Comparison of ENCODE assay signal across 25 cellular contexts in the genomic region with DNA sequence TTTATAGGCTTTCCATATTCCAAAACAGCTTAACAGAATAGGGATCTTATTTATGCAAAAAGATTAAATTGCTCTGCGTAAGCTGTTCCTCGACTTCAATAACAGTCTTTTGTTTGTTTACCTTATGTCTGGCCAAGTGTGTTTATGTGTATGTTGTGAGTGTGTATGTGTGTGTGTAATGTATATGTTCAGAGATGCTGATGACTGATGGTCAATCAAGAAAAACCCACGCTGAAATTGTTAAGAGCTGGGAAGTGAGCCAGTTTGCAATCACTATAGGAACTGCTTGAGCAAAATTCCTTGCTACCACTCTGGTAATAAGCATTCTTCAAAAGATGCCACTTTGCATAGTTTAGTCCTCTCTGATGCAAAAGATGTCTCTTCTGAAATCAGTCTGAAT. TPM values are rescaled to one million over a fixed set of nuclear protein-coding genes. Genes with fewer than 3 reads are reported as not detected.
A peak's percentile ranks its signal among the peaks of the same experiment; 100 is the strongest.
DNase-seq lines count a peak whose midpoint lies in the region; TF ChIP-seq lines count a peak whose summit lies in the region.
"Had no signal": no experiment of that assay in that cellular context is flagged by ENCODE, and none has a peak within 500 bp of the region (broad histone marks: within the 10 kb centered on the region; RNA-seq: fewer than 3 reads in every experiment).

No MANE protein-coding gene starts in this region.

- DNase-seq in DMS79 treated with DMSO at 0.1 percent for 48 hours (lab: John Stamatoyannopoulos, UW) (peak; percentile 68), DMS79 (lab: John Stamatoyannopoulos, UW) (no peak), NCI-H748 treated with DMSO at 0.1 percent for 48 hours (lab: John Stamatoyannopoulos, UW) (peak; percentile 27), fibroblast of pulmonary artery (ENCODE audit: low read depth) (peak; percentile 19), SK-N-DZ (ENCODE audit: low spot score) (no peak), HUDEP-2 (lab: John Stamatoyannopoulos, UW; ENCODE audit: unreplicated experiment in 76 of 76) (no peak), thyroid gland (no peak)
- DNase-seq: 8988T; activated CD8-positive, alpha-beta memory T cell treated with anti-CD3 and anti-CD28 coated beads, Interleukin-2, amount 10 ng/mL, durations not matched to agents 7 days and 5 days; activated naive CD4-positive, alpha-beta T cell; activated naive CD8-positive, alpha-beta T cell treated with anti-CD3 and anti-CD28 coated beads, Interleukin-2, amount 50 U/mL, for 24 hours; activated T-cell treated with anti-CD3 and anti-CD28 coated beads, Interleukin-2, amount 50 U/mL, for 72 hours; AML-193; CD4-positive, CD25-positive, alpha-beta regulatory T cell; KG1; MM.1S; NCI-H2107; NCI-H524; stimulated activated naive CD4-positive, alpha-beta T cell treated with Interleukin-2 at 50 U/mL for 16 hours; T-helper 17 cell; testis had no signal

- H3K36me3 ChIP-seq in HEK293 (ENCODE audit: control insufficient read depth in 2 of 2, insufficient read depth in 1 of 2, low read length in 2 of 2) (no peaks in the 10 kb centered on the region), thyroid gland (no peaks in the 10 kb centered on the region)
- H3K36me3 ChIP-seq: neural progenitor cell had no signal

- intact Hi-C loops in thyroid gland (cut with DNase I) = no loop called here

- H3K4me1 ChIP-seq in HEK293 (ENCODE audit: control insufficient read depth, insufficient read depth, low read length) (peaks cover 26% of the 10 kb centered on the region), thyroid gland (no peaks in the 10 kb centered on the region)
- H3K4me1 ChIP-seq: testis had no signal

- POLR2A ChIA-PET in HEK293 (lab: Yijun Ruan, JAX) = no interaction called here

- no peak for TF ChIP-seq POLR2A in thyroid gland (IDR thresholded peaks at IDR 0.05)

- H3K27me3 ChIP-seq in thyroid gland = no peaks in the 10 kb centered on the region
- H3K27me3 ChIP-seq: neural progenitor cell, testis had no signal

- H3K9me3 ChIP-seq in HEK293 (ENCODE audit: control insufficient read depth, insufficient read depth, low read depth, low read length) = no peaks in the 10 kb centered on the region
- no peaks in the 10 kb centered on the region for H3K9me3 ChIP-seq in thyroid gland
- H3K9me3 ChIP-seq: testis had no signal

- no peak overlapping the region for H3K4me3 ChIP-seq in HEK293 (ENCODE audit: low read depth, low read length)
- H3K4me3 ChIP-seq in fibroblast of pulmonary artery (replicated peaks; ENCODE audit: low read depth, low read length) = no peak overlapping the region
- no peak overlapping the region for H3K4me3 ChIP-seq in thyroid gland (replicated peaks in 1 of 3)
- H3K4me3 ChIP-seq: GM12878, neural progenitor cell, smooth muscle cell, testis had no signal

- CTCF ChIA-PET in HEK293 (lab: Yijun Ruan, JAX) = no interaction called here

- H3K27ac ChIP-seq in HEK293 (ENCODE audit: extremely low read depth, low read depth, low read length) = no peak overlapping the region
- no peak overlapping the region for H3K27ac ChIP-seq in thyroid gland
- H3K27ac ChIP-seq: neural progenitor cell, testis had no signal

- 56% methylated on average over 3 of the region's 3 CpGs for WGBS in thyroid gland, 2 donors

- TF ChIP-seq CTCF in HEK293 (tag by site-specific recombination; IDR thresholded peaks at IDR 0.05) = no peak
- no peak for TF ChIP-seq CTCF in fibroblast of pulmonary artery (IDR thresholded peaks at IDR 0.05; ENCODE audit: low read length, missing control alignments)
- no peak for TF ChIP-seq CTCF in thyroid gland (IDR thresholded peaks at IDR 0.05)

TF ChIP-seq in HEK293, 187 proteins besides CTCF, POLR2A, EP300 and RAD21 (continues in another document):
- TF ChIP-seq ZNF792 (tag by site-specific recombination; IDR thresholded peaks at IDR 0.05) = no peak
- TF ChIP-seq ZNF747 (tag by site-specific recombination; IDR thresholded peaks at IDR 0.05) = no peak
- TF ChIP-seq ZSCAN4 (tag by site-specific recombination; IDR thresholded peaks at IDR 0.05) = 0 out of 2 replicates have a peak, but pooled peaks have one; percentile 16
- no peak for TF ChIP-seq ZNF654 (tag by site-specific recombination; IDR thresholded peaks at IDR 0.05; ENCODE audit: low read depth)
- TF ChIP-seq, protein P1, sequence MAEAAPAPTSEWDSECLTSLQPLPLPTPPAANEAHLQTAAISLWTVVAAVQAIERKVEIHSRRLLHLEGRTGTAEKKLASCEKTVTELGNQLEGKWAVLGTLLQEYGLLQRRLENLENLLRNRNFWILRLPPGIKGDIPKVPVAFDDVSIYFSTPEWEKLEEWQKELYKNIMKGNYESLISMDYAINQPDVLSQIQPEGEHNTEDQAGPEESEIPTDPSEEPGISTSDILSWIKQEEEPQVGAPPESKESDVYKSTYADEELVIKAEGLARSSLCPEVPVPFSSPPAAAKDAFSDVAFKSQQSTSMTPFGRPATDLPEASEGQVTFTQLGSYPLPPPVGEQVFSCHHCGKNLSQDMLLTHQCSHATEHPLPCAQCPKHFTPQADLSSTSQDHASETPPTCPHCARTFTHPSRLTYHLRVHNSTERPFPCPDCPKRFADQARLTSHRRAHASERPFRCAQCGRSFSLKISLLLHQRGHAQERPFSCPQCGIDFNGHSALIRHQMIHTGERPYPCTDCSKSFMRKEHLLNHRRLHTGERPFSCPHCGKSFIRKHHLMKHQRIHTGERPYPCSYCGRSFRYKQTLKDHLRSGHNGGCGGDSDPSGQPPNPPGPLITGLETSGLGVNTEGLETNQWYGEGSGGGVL (tag by site-specific recombination; IDR thresholded peaks at IDR 0.05) = peak; percentile 49; the same call in 1 of the 2 replicates
- TF ChIP-seq ZNF521 (tag by site-specific recombination; IDR thresholded peaks at IDR 0.05) = no peak
- no peak for TF ChIP-seq ZBTB11 (tag by site-specific recombination; conservative IDR thresholded peaks at IDR 0.05; ENCODE audit: low read depth)
- TF ChIP-seq ZNF292 (tag by site-specific recombination; IDR thresholded peaks at IDR 0.05; ENCODE audit: borderline replicate concordance, low read depth) = no peak
- peak; percentile 24; the same call in 1 of the 2 replicates for TF ChIP-seq FEZF1 (tag by site-specific recombination; IDR thresholded peaks at IDR 0.05)
- no peak for TF ChIP-seq ZNF626 (tag by site-specific recombination; IDR thresholded peaks at IDR 0.05)
- no peak for TF ChIP-seq ZNF155 (tag by site-specific recombination; IDR thresholded peaks at IDR 0.05)
- TF ChIP-seq ZNF366 (tag by site-specific recombination; conservative IDR thresholded peaks at IDR 0.05) = no peak
- TF ChIP-seq ZNF544 (tag by site-specific recombination; IDR thresholded peaks at IDR 0.05) = no peak
- peak; percentile 47 for TF ChIP-seq ZFHX2 (tag by site-specific recombination; conservative IDR thresholded peaks at IDR 0.05)
- TF ChIP-seq ZNF561 (tag by site-specific recombination; IDR thresholded peaks at IDR 0.05; ENCODE audit: borderline replicate concordance) = no peak
- TF ChIP-seq ZEB2 (tag by site-specific recombination; IDR thresholded peaks at IDR 0.05) = peak; percentile 60; the same call in 1 of the 2 replicates
- TF ChIP-seq KLF8 (tag by site-specific recombination; IDR thresholded peaks at IDR 0.05) = no peak
- peak; percentile 14; the same call in 1 of the 2 replicates for TF ChIP-seq OSR2 (tag by site-specific recombination; IDR thresholded peaks at IDR 0.05)

RNA-seq across cellular contexts. Expression of gene PRKD1, which starts 59.6 kb away (rescaled TPM):
- polyA plus RNA-seq in SK-N-DZ (2014; cell fraction: cytosol; rRNA removed) = 4.3 and 6.9 TPM in 2 replicates
- 8.5 and 9.4 TPM in 2 replicates for polyA plus RNA-seq in SK-N-DZ (2014; cell fraction: nucleus; rRNA removed)
- total RNA-seq in thyroid gland = 10 to 100 TPM; 12.7 to 17.4 (median 14.3) TPM
- total RNA-seq: activated CD8-positive, alpha-beta memory T cell treated with anti-CD3 and anti-CD28 coated beads, Interleukin-2, amount 10 ng/mL, durations not matched to agents 7 days and 5 days; activated T-cell treated with anti-CD3 and anti-CD28 coated beads, Interleukin-2, amount 50 U/mL, for 72 hours; CD4-positive, CD25-positive, alpha-beta regulatory T cell; T-helper 17 cell had no signal
- polyA plus RNA-seq: CD4-positive, CD25-positive, alpha-beta regulatory T cell had no signal

Comparison
In these comparisons a context has a peak if more than half of its experiments do, and no peak if none do; other contexts are left out.
1. DNase-seq: peak in DMS79 treated with DMSO at 0.1 percent for 48 hours (single experiment), NCI-H748 treated with DMSO at 0.1 percent for 48 hours (single experiment) and fibroblast of pulmonary artery (single experiment); none in DMS79 (single experiment), SK-N-DZ (single experiment), HUDEP-2 (0 of 76) and thyroid gland (0 of 2).